In the genomic region with DNA sequence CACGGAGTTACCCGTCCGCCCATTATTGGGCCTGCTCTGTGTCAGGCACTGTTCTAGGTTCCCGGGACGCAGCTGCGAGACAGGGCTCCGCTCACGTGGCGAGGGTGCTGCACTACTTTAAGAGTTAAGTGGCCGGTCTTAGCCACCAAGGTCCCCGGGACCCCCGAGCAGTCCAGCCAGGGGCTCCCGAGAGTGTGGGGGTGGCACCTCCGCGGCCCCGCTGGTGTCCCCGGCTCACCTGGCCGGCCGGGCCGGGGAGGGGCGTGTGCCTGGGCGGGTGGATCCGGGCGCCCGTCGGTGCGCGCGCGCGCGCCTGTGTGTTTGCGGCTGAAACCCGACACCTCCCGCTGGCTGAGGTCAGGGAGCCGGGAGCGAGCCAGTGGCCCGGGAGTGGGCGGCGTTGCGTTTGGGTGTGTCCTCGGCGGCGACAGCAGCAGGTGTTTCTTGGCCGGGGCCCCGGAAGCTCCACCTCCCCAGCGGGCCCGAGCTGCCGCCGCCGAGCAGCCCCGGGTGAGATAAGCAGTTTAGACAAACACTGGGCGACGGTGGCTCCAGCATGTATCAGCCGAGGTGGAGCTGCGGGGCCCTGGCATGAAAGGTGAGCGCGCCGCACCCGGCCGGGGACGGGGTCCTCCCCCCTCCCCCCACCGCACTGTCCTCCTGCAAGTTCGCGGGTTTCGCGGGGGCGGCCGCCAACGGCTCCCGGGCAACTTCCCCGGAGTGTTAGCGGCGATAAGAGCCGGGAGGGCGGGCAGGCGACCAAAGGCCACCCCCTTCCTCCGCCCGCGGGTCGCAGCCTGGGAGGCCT, we compare ENCODE assay signal across 8 cellular contexts. TPM values are rescaled to one million over a fixed set of nuclear protein-coding genes. Genes with fewer than 3 reads are reported as not detected.
DNase-seq lines count a peak whose midpoint lies in the region; ATAC-seq lines count a peak whose summit lies in the region.

A gene (plus strand): TSS at position 522 of the 808 bp plus-strand sequence. CDS start 70 bp downstream, at position 592.

- no peaks in the 10 kb centered on the region for H3K9me3 ChIP-seq in muscle layer of colon (ENCODE audit: low read length)
- no peaks in the 10 kb centered on the region for H3K9me3 ChIP-seq in subcutaneous abdominal adipose tissue (ENCODE audit: control insufficient read depth in 5 of 5, low read length in 5 of 5)

- H3K36me3 ChIP-seq in muscle layer of colon (ENCODE audit: insufficient read depth, low read length) = peaks cover 4% of the 10 kb centered on the region
- peaks cover 0 to 12% (median 3%) of the 10 kb centered on the region in 5 donors for H3K36me3 ChIP-seq in subcutaneous abdominal adipose tissue (ENCODE audit: control insufficient read depth in 5 of 5, insufficient read depth in 5 of 5, low read length in 5 of 5)

- DNase-seq in D341Med (ENCODE audit: low spot score) (peak; percentile 84), HUDEP-2 (lab: John Stamatoyannopoulos, UW; ENCODE audit: unreplicated experiment in 76 of 76) (peak in 75 of 76 experiments; percentile 37 to 98 (median 95)), NOMO-1 (lab: John Stamatoyannopoulos, UW; ENCODE audit: unreplicated experiment in 2 of 2) (peak; percentile 69 to 76), activated T-cell treated with anti-CD3 and anti-CD28 coated beads for 48 hours (ENCODE audit: low read depth) (peak; percentile 63)

- H3K4me1 ChIP-seq in muscle layer of colon (ENCODE audit: insufficient read depth, low read length) (peaks cover 53% of the 10 kb centered on the region), subcutaneous abdominal adipose tissue (ENCODE audit: control insufficient read depth in 5 of 5, insufficient read depth in 5 of 5, low read length in 5 of 5) (peaks cover 8 to 69% (median 54%) of the 10 kb centered on the region in 5 donors)

- peak within 1 kb of the TSS; percentile 56 to 74 for H3K4me3 ChIP-seq in muscle layer of colon (ENCODE audit: low read depth in 1 of 2, low read length in 2 of 2)
- H3K4me3 ChIP-seq in subcutaneous abdominal adipose tissue (ENCODE audit: low read depth in 1 of 5, low read length in 5 of 5) = peak within 1 kb of the TSS in 4 of 5 donors; percentile 54 to 71 (median 62)

- H3K9ac ChIP-seq in muscle layer of colon (ENCODE audit: low read length) (peak within 1 kb of the TSS; percentile 33), subcutaneous abdominal adipose tissue (ENCODE audit: low read length in 5 of 5) (peak within 1 kb of the TSS in 4 of 5 donors; percentile 45 to 68 (median 61))

- no peaks in the 10 kb centered on the region for H3K27me3 ChIP-seq in muscle layer of colon (ENCODE audit: control insufficient read depth in 1 of 2, insufficient read depth in 2 of 2, low read length in 2 of 2)
- H3K27me3 ChIP-seq in subcutaneous abdominal adipose tissue (ENCODE audit: control insufficient read depth in 5 of 5, insufficient read depth in 4 of 5, low read length in 5 of 5) = no peaks in the 10 kb centered on the region

- ATAC-seq in GM21367 (IDR thresholded peaks at IDR 0.05; ENCODE audit: unreplicated experiment) (peak; percentile 34), esophagus mucosa (peak; percentile 58)

- H3K27ac ChIP-seq in muscle layer of colon (ENCODE audit: low read depth, low read length) = peak within 1 kb of the TSS; percentile 93
- peak within 1 kb of the TSS; percentile 82 for H3K27ac ChIP-seq in subcutaneous abdominal adipose tissue (ENCODE audit: low read depth, low read length)

RNA-seq across cellular contexts. Expression of the gene that starts here (rescaled TPM):
- 23.9 TPM for total RNA-seq in esophagus mucosa

Comparison
In these comparisons a context has a peak if more than half of its experiments do, and no peak if none do; other contexts are left out.
1. Peak in every context shown above with its lines: DNase-seq, ATAC-seq, H3K4me3 ChIP-seq and H3K27ac ChIP-seq.